ENCODE assay signal across 9 cellular contexts in the genomic region with DNA sequence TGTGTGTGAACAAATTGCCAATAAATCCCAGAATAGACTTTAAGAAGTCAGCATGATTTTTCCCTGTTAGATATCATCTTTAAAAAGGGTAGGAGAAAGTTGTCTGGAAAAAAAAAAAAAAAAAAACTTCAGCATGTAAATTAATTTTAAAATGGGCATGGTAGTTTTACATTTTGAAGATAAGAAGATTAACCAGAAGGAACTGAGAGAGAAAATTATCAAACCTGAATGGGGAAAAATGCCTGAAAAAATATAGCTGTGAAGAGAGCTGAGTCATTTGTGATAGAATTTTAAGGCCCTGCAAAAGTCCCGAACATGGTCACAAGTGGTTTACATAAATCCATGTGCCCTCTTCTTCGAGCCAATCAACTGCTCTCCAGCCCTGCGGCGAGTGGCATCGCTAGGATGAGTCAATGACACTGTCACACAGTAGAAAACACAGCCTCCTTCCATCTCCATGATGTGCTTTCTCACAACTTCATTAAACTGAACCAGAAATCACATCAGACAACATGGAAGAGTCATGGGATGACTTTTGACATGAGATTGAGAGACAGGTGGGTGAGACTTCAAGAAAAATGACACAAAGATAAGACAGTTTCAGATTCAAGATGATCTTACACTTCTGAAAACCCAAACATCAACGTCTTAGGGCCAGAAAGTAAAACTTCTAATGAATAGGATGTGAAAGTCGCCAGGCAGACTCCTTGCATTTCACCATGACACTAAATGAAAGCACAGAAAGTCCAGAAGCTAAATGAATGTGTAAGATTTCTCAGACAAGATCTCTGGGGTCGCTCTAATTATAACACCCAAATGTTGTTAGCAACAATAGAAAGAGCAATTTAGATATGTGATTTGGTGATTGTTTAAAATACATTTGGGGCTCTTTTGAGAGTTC.
A peak's percentile ranks its signal among the peaks of the same experiment; 100 is the strongest.
DNase-seq lines count a peak whose midpoint lies in the region; ATAC-seq and TF ChIP-seq lines count a peak whose summit lies in the region.
"Had no signal": no experiment of that assay in that cellular context is flagged by ENCODE, and none has a peak within 500 bp of the region (broad histone marks: within the 10 kb centered on the region; RNA-seq: fewer than 3 reads in every experiment).

No MANE protein-coding gene starts in this region.

- H3K4me1 ChIP-seq in tibial artery: peaks cover 0 to 15% (median 4%) of the 10 kb centered on the region in 4 donors

- H3K36me3 ChIP-seq in tibial artery: no peaks in the 10 kb centered on the region

- no peak overlapping the region for H3K4me3 ChIP-seq in tibial artery

- H3K9me3 ChIP-seq in tibial artery: no peaks in the 10 kb centered on the region

- no peak overlapping the region for H3K27ac ChIP-seq in caudate nucleus (ENCODE audit: low read depth, low read length)
- no peak overlapping the region for H3K27ac ChIP-seq in tibial artery
- H3K27ac ChIP-seq: epithelial cell of prostate had no signal

- ATAC-seq in GM19025 (IDR thresholded peaks at IDR 0.05; ENCODE audit: low read depth, unreplicated experiment) (peak; percentile 89), HG03025 (IDR thresholded peaks at IDR 0.05; ENCODE audit: low FRiP score, unreplicated experiment) (peak; percentile 95)

- no peaks in the 10 kb centered on the region for H3K27me3 ChIP-seq in tibial artery

- TF ChIP-seq CTCF in tibial artery (IDR thresholded peaks at IDR 0.05): no peak

- peak; percentile 10 for DNase-seq in activated CD4-positive, alpha-beta T cell treated with anti-CD3 and anti-CD28 coated beads, Interleukin-2, amount 50 U/mL, for 1 hour
- peak; percentile 89 for DNase-seq in stimulated activated CD4-positive, alpha-beta T cell treated with anti-CD3 and anti-CD28 coated beads, Interleukin-1b, Interleukin-23, amount 100 ng/mL, for 48 hours
- DNase-seq in NCI-H2227 treated with DMSO at 0.1 percent for 48 hours (lab: John Stamatoyannopoulos, UW) (no peak), caudate nucleus (lab: John Stamatoyannopoulos, UW) (no peak), NCI-H345 (lab: John Stamatoyannopoulos, UW) (no peak), tibial artery (no peak)

- intact Hi-C loops in tibial artery (cut with DNase I; ENCODE audit: low total_unique reads): no loop called here

Comparison
In these comparisons a context has a peak if more than half of its experiments do, and no peak if none do; other contexts are left out.
1. DNase-seq: peak in activated CD4-positive, alpha-beta T cell treated with anti-CD3 and anti-CD28 coated beads, Interleukin-2, amount 50 U/mL, for 1 hour (single experiment) and stimulated activated CD4-positive, alpha-beta T cell treated with anti-CD3 and anti-CD28 coated beads, Interleukin-1b, Interleukin-23, amount 100 ng/mL, for 48 hours (single experiment); none in NCI-H2227 treated with DMSO at 0.1 percent for 48 hours (single experiment), caudate nucleus (0 of 61), NCI-H345 (single experiment) and tibial artery (0 of 2).